Comparison of ENCODE assay signal across 6 cellular contexts in the genomic region with DNA sequence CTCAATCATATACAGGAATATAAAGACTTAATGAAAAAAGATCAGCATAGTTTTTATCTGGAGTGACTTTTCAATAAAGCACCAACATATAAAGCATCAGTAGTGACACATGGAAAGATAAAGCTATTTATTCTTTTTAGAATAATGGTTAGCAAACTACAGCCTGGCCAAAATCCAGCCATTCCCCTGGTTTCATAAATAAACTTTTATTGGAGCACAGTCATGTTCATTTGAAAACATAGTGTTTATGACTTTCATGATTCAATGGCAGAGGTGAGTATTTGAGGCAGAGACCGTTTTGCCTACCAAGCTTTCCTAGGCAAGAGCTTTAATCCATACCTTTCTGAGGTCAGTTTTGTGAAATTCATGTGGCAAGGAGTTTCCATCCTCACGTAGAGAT.
"Had no signal": no experiment of that assay in that cellular context is flagged by ENCODE, and none has a peak within 500 bp of the region (broad histone marks: within the 10 kb centered on the region; RNA-seq: fewer than 3 reads in every experiment).

No MANE protein-coding gene starts in this region.

- H3K9ac ChIP-seq: GM23248 had no signal

- H3K27ac ChIP-seq: GM23248 had no signal

- H3K4me3 ChIP-seq: GM23248, K562 had no signal

- DNase-seq: GM23248, H9, HCEC 1CT, HFFc6, IMR-90 had no signal

- H2AFZ ChIP-seq: GM23248 had no signal

- ATAC-seq: K562 had no signal
